Comparison of ENCODE assay signal across 8 cellular contexts in genomic region chr2:191302459-191303155, GRCh38. TPM values are rescaled to one million over a fixed set of nuclear protein-coding genes. Genes with fewer than 3 reads are reported as not detected.
DNase-seq lines count a peak whose midpoint lies in the region; ATAC-seq and TF ChIP-seq lines count a peak whose summit lies in the region.

No MANE protein-coding gene starts in this region.

- H3K4me1 ChIP-seq in Loucy (ENCODE audit: insufficient read depth, low read length, poor library complexity, severe bottlenecking) (no peaks in the 10 kb centered on the region), foreskin keratinocyte (peaks cover 37% of the 10 kb centered on the region), testis (peaks cover 8% of the 10 kb centered on the region)

- no peaks in the 10 kb centered on the region for H4K20me1 ChIP-seq in Loucy (ENCODE audit: insufficient read depth, low read length, poor library complexity, severe bottlenecking)

- H3K9me2 ChIP-seq in Loucy (replicated peaks; ENCODE audit: low read depth, low read length): no peaks in the 10 kb centered on the region

- peak; percentile 30 for DNase-seq in ELF-1 (ENCODE audit: low read depth, low spot score)
- DNase-seq in foreskin keratinocyte: no peak
- DNase-seq in effector CD4-positive, alpha-beta T cell: no peak
- no peak for DNase-seq in testis
- no peak for DNase-seq in posterior vena cava (ENCODE audit: low spot score)
- no peak for DNase-seq in OCI-M2 (lab: John Stamatoyannopoulos, UW; ENCODE audit: unreplicated experiment)

- no peaks in the 10 kb centered on the region for H3F3A ChIP-seq in Loucy (ENCODE audit: low read depth)

- H3K9me3 ChIP-seq in Loucy (ENCODE audit: insufficient read depth, low read depth, low read length) (no peaks in the 10 kb centered on the region), testis (no peaks in the 10 kb centered on the region)

- peak; percentile 77 for ATAC-seq in GM19395 (IDR thresholded peaks at IDR 0.05; ENCODE audit: unreplicated experiment)
- peak; percentile 22 for ATAC-seq in foreskin keratinocyte

- no peak overlapping the region for H3K4me2 ChIP-seq in Loucy (ENCODE audit: low read depth, low read length, poor library complexity, severe bottlenecking)

- no peak overlapping the region for H3K9ac ChIP-seq in Loucy (ENCODE audit: low read depth, low read length, poor library complexity, severe bottlenecking)

- H3K4me3 ChIP-seq in Loucy (ENCODE audit: low read length, poor library complexity, severe bottlenecking): no peak overlapping the region
- H3K4me3 ChIP-seq in testis: no peak overlapping the region

- H2AFZ ChIP-seq in Loucy (ENCODE audit: low read length): no peak overlapping the region

- H3K27ac ChIP-seq in foreskin keratinocyte (peak overlapping the region; percentile 95), testis (no peak overlapping the region)

- TF ChIP-seq CTCF in Loucy (conservative IDR thresholded peaks at IDR 0.05; ENCODE audit: low read length): peak; percentile 69
- peak; percentile 58 for TF ChIP-seq CTCF in foreskin keratinocyte (conservative IDR thresholded peaks at IDR 0.05)
- TF ChIP-seq CTCF in testis (IDR thresholded peaks at IDR 0.05): no peak

- intact Hi-C loops in testis (cut with DNase I; ENCODE audit: low total_unique reads): no loop called here
- intact Hi-C loops in posterior vena cava (cut with DNase I): no loop called here

- H3K27me3 ChIP-seq in Loucy (ENCODE audit: insufficient read depth, low read length, poor library complexity, severe bottlenecking) (no peaks in the 10 kb centered on the region), foreskin keratinocyte (no peaks in the 10 kb centered on the region), testis (no peaks in the 10 kb centered on the region)

- 93 to 94% methylated on average over 3 of the region's 3 CpGs for WGBS in testis, 2 donors

- H3K36me3 ChIP-seq in Loucy (ENCODE audit: insufficient read depth, low read length) (peaks cover 3% of the 10 kb centered on the region; the same call in 1 of the 2 replicates), testis (ENCODE audit: low read depth, missing control alignments) (no peaks in the 10 kb centered on the region)

- H3K79me2 ChIP-seq in Loucy (ENCODE audit: insufficient read depth, low read length): peaks cover 10% of the 10 kb centered on the region; the same call in 1 of the 2 replicates

- no peak for TF ChIP-seq POLR2A in testis (IDR thresholded peaks at IDR 0.05)

RNA-seq across cellular contexts. Expression of gene MYO1B, which starts 57.4 kb away (rescaled TPM):
- total RNA-seq in foreskin keratinocyte: 216 and 220 TPM in 2 replicates
- polyA plus RNA-seq in foreskin keratinocyte: 51.8 and 61.3 TPM in 2 replicates
- 10 to 100 TPM; 26.8 to 30.8 TPM for total RNA-seq in testis
- 14.5 TPM for polyA plus RNA-seq in testis (ENCODE audit: insufficient read depth, low read depth, low replicate concordance)
- total RNA-seq in posterior vena cava: 10 to 100 TPM; 29.8 to 30.0 TPM

Comparison
In these comparisons a context has a peak if more than half of its experiments do, and no peak if none do; other contexts are left out.
1. CTCF ChIP-seq: peak in Loucy (single experiment) and foreskin keratinocyte (single experiment); none in testis (0 of 3).